Comparison of ENCODE assay signal across 11 cellular contexts in the genomic region with DNA sequence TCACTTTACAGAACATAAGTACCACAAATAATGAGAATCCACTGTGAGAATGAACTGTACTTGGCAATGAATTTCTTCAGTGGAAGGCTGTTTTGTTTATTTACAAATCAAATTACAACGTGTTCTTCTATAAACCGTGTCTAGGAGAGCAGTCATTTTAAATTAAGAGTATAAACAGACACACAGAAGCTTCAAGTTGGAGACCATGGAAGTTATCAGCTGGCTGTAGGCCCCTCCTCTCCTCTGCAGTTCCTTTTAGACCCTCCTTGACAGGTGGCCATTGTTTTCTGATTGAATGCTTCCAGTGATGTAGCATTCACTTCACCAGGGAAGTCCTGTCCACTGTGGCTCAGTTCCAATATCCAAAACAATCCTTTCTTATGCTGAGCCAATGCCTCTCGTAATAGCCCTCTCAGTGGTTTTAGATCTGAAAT. TPM values are rescaled to one million over a fixed set of nuclear protein-coding genes. Genes with fewer than 3 reads are reported as not detected.
DNase-seq lines count a peak whose midpoint lies in the region; ATAC-seq lines count a peak whose summit lies in the region.
"Had no signal": no experiment of that assay in that cellular context is flagged by ENCODE, and none has a peak within 500 bp of the region (broad histone marks: within the 10 kb centered on the region; RNA-seq: fewer than 3 reads in every experiment).

No MANE protein-coding gene starts in this region.

- ATAC-seq in GM18873 (IDR thresholded peaks at IDR 0.05; ENCODE audit: low FRiP score, unreplicated experiment) (no peak), HG03354 (IDR thresholded peaks at IDR 0.05; ENCODE audit: poor library complexity, severe bottlenecking, unreplicated experiment) (no peak)

- peak in 8 of 14 donors; percentile 4 to 81 (median 10) for DNase-seq in C1 segment of cervical spinal cord (lab: John Stamatoyannopoulos, UW)
- DNase-seq in NCI-H1092 treated with DMSO at 0.1 percent for 48 hours (lab: John Stamatoyannopoulos, UW), result peak; percentile 74
- peak; percentile 56 for DNase-seq in astrocyte of the hippocampus (ENCODE audit: low read depth, low spot score)
- peak; percentile 49 for DNase-seq in left kidney (ENCODE audit: low read depth, low spot score)
- no peak for DNase-seq in activated CD4-positive, alpha-beta T cell treated with anti-CD3 and anti-CD28 coated beads for 48 hours
- no peak for DNase-seq in HT-29 (ENCODE audit: low spot score)
- DNase-seq: activated gamma-delta T cell treated with Interleukin-2 at 50 U/mL for 16 hours, Kasumi-1, T-helper 9 cell had no signal

RNA-seq across cellular contexts. Expression of a gene that starts 7.3 kb away (rescaled TPM):
- 22.8 and 24.5 TPM in 2 replicates for total RNA-seq in HT-29 (2014; rRNA removed; shearing (Covaris generic))

RNA-seq across cellular contexts. Expression of a gene that starts 40.1 kb away (rescaled TPM):
- 14.6 and 16.7 TPM in 2 replicates for total RNA-seq in HT-29 (2014; rRNA removed; shearing (Covaris generic))

Comparison
In these comparisons a context has a peak if more than half of its experiments do, and no peak if none do; other contexts are left out.
1. DNase-seq: peak in C1 segment of cervical spinal cord (8 of 14), NCI-H1092 treated with DMSO at 0.1 percent for 48 hours (single experiment), astrocyte of the hippocampus (single experiment) and left kidney (single experiment); none in activated CD4-positive, alpha-beta T cell treated with anti-CD3 and anti-CD28 coated beads for 48 hours (single experiment) and HT-29 (single experiment).